Comparison of ENCODE assay signal across 26 cellular contexts in the genomic region with DNA sequence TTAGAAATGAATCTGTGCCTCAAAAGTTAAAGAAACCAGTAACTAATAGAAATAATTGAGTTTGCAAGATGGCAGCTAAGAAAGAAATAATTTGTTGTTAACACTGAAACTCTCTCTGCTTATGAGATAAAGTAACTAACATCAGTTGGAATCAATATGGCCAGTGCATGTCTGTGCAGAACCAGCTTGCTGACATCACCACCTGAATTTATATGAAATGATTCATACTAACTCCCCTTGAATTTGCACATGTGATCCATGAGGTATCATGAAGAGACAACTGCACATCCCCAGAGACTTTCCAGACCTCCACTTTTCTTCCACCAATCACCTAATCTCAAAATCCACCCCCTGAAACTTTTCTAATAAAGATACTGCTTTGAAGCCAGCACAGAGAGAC. TPM values are rescaled to one million over a fixed set of nuclear protein-coding genes. Genes with fewer than 3 reads are reported as not detected.
"Had no signal": no experiment of that assay in that cellular context is flagged by ENCODE, and none has a peak within 500 bp of the region (broad histone marks: within the 10 kb centered on the region; RNA-seq: fewer than 3 reads in every experiment).

No MANE protein-coding gene starts in this region.

- H3K27ac ChIP-seq: ascending aorta, body of pancreas had no signal

- H3K27me3 ChIP-seq: ascending aorta, body of pancreas had no signal

- H3K9me3 ChIP-seq: ascending aorta, body of pancreas had no signal

- ATAC-seq: activated CD8-positive, alpha-beta T cell treated with anti-CD3 and anti-CD28 coated beads, Interleukin-2, amount 10 ng/mL, durations not matched to agents 7 days and 5 days; body of pancreas; PC-3; T-helper 17 cell; WTC11 had no signal

- H3K4me1 ChIP-seq: ascending aorta, body of pancreas had no signal

- H3K4me3 ChIP-seq: ascending aorta, body of pancreas had no signal

- DNase-seq: activated CD4-positive, alpha-beta T cell treated with anti-CD3 and anti-CD28 coated beads for 48 hours; activated CD4-positive, alpha-beta T cell treated with anti-CD3 and anti-CD28 coated beads, Interleukin-2, amount 50 U/mL, for 4 hours; activated CD4-positive, CD25-positive, alpha-beta regulatory T cell treated with anti-CD3 and anti-CD28 coated beads, Interleukin-2, amount 50 U/mL, for 72 hours; activated CD8-positive, alpha-beta memory T cell treated with anti-CD3 and anti-CD28 coated beads, Interleukin-2, amount 50 U/mL, for 48 hours; activated CD8-positive, alpha-beta T cell treated with anti-CD3 and anti-CD28 coated beads, Interleukin-2, amount 10 ng/mL, durations not matched to agents 7 days and 5 days; activated naive CD4-positive, alpha-beta T cell treated with anti-CD3 and anti-CD28 coated beads, Interleukin-2, amount 50 U/mL, for 16 hours; activated naive CD8-positive, alpha-beta T cell treated with anti-CD3 and anti-CD28 coated beads, Interleukin-2, amount 10 ng/mL, durations not matched to agents 7 days and 5 days; activated T-cell treated with anti-CD3 and anti-CD28 coated beads, Interleukin-2, amount 50 U/mL, for 1 hour; amniotic stem cell; body of pancreas; MM.1S; NCI-H1105; NCI-H1436; NCI-H1694 treated with DMSO at 0.1 percent for 48 hours; NCI-H2029 treated with DMSO at 0.1 percent for 48 hours; NCI-H345; NCI-H510A; NCI-H526 treated with DMSO at 0.1 percent for 48 hours; NK-92 treated with Interleukin-12 subunit alpha and Interleukin-12 subunit beta, amount 100 ng/mL, for 24 hours; PC-3; SIG-M5; T-helper 17 cell; T-helper 9 cell had no signal

- FAIRE-seq: RCC 7860 had no signal

- H3K36me3 ChIP-seq: ascending aorta had no signal

RNA-seq across cellular contexts. Expression of gene CCR8, which starts 43.3 kb away (rescaled TPM):
- total RNA-seq: ascending aorta, body of pancreas, PC-3 had no signal
